In genomic region chr6:13487122-13488014, GRCh38 we compare ENCODE assay signal across 1 cellular context.
TF ChIP-seq lines count a peak whose summit lies in the region.

GFOD1 (minus strand) TSS chr6:13487600; CDS start chr6:13486890, 710 bp downstream.

TF ChIP-seq in HepG2, 621 proteins besides CTCF, POLR2A, EP300 and RAD21 (continued from another document and continues in another):
- TF ChIP-seq MXD3 (CRISPR knock-in tag; IDR thresholded peaks at IDR 0.05) (peak; percentile 49; the same call in 1 of the 2 replicates), ZNF558 (CRISPR knock-in tag; IDR thresholded peaks at IDR 0.05; ENCODE audit: borderline replicate concordance) (no peak; the same call in 1 of the 2 replicates), YY1 (IDR thresholded peaks at IDR 0.05; ENCODE audit: insufficient read depth, insufficient replicate concordance, low read depth, low read length) (peak; percentile 79), TSC22D2 (CRISPR knock-in tag; IDR thresholded peaks at IDR 0.05; ENCODE audit: borderline replicate concordance) (peak; percentile 48; the same call in 1 of the 2 replicates), POGK (CRISPR knock-in tag; conservative IDR thresholded peaks at IDR 0.05) (peak; percentile 66; the same call in 1 of the 2 replicates), ZNF34 (CRISPR knock-in tag; IDR thresholded peaks at IDR 0.05; ENCODE audit: borderline replicate concordance) (no peak), BCL6 (CRISPR knock-in tag; IDR thresholded peaks at IDR 0.05) (0 out of 2 replicates have a peak, but pooled peaks have one; percentile 19), ZMYM4 (CRISPR knock-in tag; IDR thresholded peaks at IDR 0.05) (peak; percentile 20; the same call in 1 of the 2 replicates), THAP8 (CRISPR knock-in tag; IDR thresholded peaks at IDR 0.05; ENCODE audit: borderline replicate concordance) (no peak), ASH2L (IDR thresholded peaks at IDR 0.05; ENCODE audit: insufficient read length, low read depth, low read length) (peak; percentile 23), PPARG (CRISPR knock-in tag; conservative IDR thresholded peaks at IDR 0.05) (0 out of 2 replicates have a peak, but pooled peaks have one; percentile 18), CREB3 (CRISPR knock-in tag; IDR thresholded peaks at IDR 0.05) (peak; percentile 74; the same call in 1 of the 2 replicates), ZNF331 (CRISPR knock-in tag; IDR thresholded peaks at IDR 0.05) (peak; percentile 66; the same call in 1 of the 2 replicates), ATF3 (CRISPR knock-in tag; IDR thresholded peaks at IDR 0.05) (0 out of 2 replicates have a peak, but pooled peaks have one; percentile 34), ZNF839 (CRISPR knock-in tag; IDR thresholded peaks at IDR 0.05; ENCODE audit: borderline replicate concordance) (no peak), RXRA (CRISPR knock-in tag; IDR thresholded peaks at IDR 0.05) (0 out of 2 replicates have a peak, but pooled peaks have one; percentile 5), HDAC6 (IDR thresholded peaks at IDR 0.05; ENCODE audit: low read depth, low read length) (peak; percentile 61), THAP11 (CRISPR knock-in tag; IDR thresholded peaks at IDR 0.05) (peak; percentile 42), ETS1 (CRISPR knock-in tag; IDR thresholded peaks at IDR 0.05) (0 out of 2 replicates have a peak, but pooled peaks have one; percentile 26), MAX (IDR thresholded peaks at IDR 0.05) (peak; percentile 43; the same call in 1 of the 2 replicates), ZBTB33 (CRISPR knock-in tag; IDR thresholded peaks at IDR 0.05) (no peak), ELK4 (CRISPR knock-in tag; IDR thresholded peaks at IDR 0.05; ENCODE audit: borderline replicate concordance) (0 out of 2 replicates have a peak, but pooled peaks have one; percentile 34), ZBTB2 (CRISPR knock-in tag; IDR thresholded peaks at IDR 0.05; ENCODE audit: low read depth) (peak; percentile 17; the same call in 1 of the 2 replicates), DRAP1 (CRISPR knock-in tag; IDR thresholded peaks at IDR 0.05) (peak; percentile 26; the same call in 1 of the 2 replicates), ZNF780A (CRISPR knock-in tag; IDR thresholded peaks at IDR 0.05) (peak; percentile 24; the same call in 1 of the 2 replicates), SP140L (CRISPR knock-in tag; IDR thresholded peaks at IDR 0.05; ENCODE audit: borderline replicate concordance) (no peak), SYNCRIP (IDR thresholded peaks at IDR 0.05; ENCODE audit: insufficient read depth, low read depth, low read length) (no peak), ZNF343 (CRISPR knock-in tag; IDR thresholded peaks at IDR 0.05) (no peak), NFIB (CRISPR knock-in tag; IDR thresholded peaks at IDR 0.05; ENCODE audit: borderline replicate concordance) (no peak), ZFY (CRISPR knock-in tag; IDR thresholded peaks at IDR 0.05) (peak; percentile 70; the same call in 1 of the 2 replicates), LCORL (IDR thresholded peaks at IDR 0.05) (no peak), LCORL (CRISPR knock-in tag; IDR thresholded peaks at IDR 0.05) (no peak), EEA1 (CRISPR knock-in tag; IDR thresholded peaks at IDR 0.05; ENCODE audit: borderline replicate concordance) (peak; percentile 55), NR2C2 (CRISPR knock-in tag; IDR thresholded peaks at IDR 0.05; ENCODE audit: borderline replicate concordance) (peak; percentile 4; the same call in 1 of the 2 replicates), HMGA1 (CRISPR knock-in tag; conservative IDR thresholded peaks at IDR 0.05) (no peak), HIC2 (CRISPR knock-in tag; IDR thresholded peaks at IDR 0.05; ENCODE audit: low read depth) (no peak), SIN3A (IDR thresholded peaks at IDR 0.05; ENCODE audit: borderline replicate concordance, low read depth, low read length) (no peak; the same call in 1 of the 2 replicates), BATF2 (CRISPR knock-in tag; IDR thresholded peaks at IDR 0.05) (0 out of 2 replicates have a peak, but pooled peaks have one; percentile 20), TGIF2 (CRISPR knock-in tag; IDR thresholded peaks at IDR 0.05) (0 out of 2 replicates have a peak, but pooled peaks have one; percentile 36), ZFP1 (CRISPR knock-in tag; IDR thresholded peaks at IDR 0.05) (no peak), CBX2 (IDR thresholded peaks at IDR 0.05; ENCODE audit: low read depth, low read length) (no peak), CBX2 (CRISPR knock-in tag; IDR thresholded peaks at IDR 0.05; ENCODE audit: low read depth) (no peak), ZNF350 (CRISPR knock-in tag; IDR thresholded peaks at IDR 0.05; ENCODE audit: borderline replicate concordance, low read depth) (peak; percentile 40; the same call in 1 of the 2 replicates), ZXDC (CRISPR knock-in tag; IDR thresholded peaks at IDR 0.05) (peak; percentile 68), RARA (CRISPR knock-in tag; IDR thresholded peaks at IDR 0.05) (0 out of 2 replicates have a peak, but pooled peaks have one; percentile 7), ERF (CRISPR knock-in tag; IDR thresholded peaks at IDR 0.05) (0 out of 2 replicates have a peak, but pooled peaks have one; percentile 35), CBFB (CRISPR knock-in tag; IDR thresholded peaks at IDR 0.05) (peak; percentile 41; the same call in 1 of the 2 replicates), PAX8 (CRISPR knock-in tag; IDR thresholded peaks at IDR 0.05; ENCODE audit: borderline replicate concordance) (no peak)
